Comparison of ENCODE assay signal across 8 cellular contexts in the genomic region with DNA sequence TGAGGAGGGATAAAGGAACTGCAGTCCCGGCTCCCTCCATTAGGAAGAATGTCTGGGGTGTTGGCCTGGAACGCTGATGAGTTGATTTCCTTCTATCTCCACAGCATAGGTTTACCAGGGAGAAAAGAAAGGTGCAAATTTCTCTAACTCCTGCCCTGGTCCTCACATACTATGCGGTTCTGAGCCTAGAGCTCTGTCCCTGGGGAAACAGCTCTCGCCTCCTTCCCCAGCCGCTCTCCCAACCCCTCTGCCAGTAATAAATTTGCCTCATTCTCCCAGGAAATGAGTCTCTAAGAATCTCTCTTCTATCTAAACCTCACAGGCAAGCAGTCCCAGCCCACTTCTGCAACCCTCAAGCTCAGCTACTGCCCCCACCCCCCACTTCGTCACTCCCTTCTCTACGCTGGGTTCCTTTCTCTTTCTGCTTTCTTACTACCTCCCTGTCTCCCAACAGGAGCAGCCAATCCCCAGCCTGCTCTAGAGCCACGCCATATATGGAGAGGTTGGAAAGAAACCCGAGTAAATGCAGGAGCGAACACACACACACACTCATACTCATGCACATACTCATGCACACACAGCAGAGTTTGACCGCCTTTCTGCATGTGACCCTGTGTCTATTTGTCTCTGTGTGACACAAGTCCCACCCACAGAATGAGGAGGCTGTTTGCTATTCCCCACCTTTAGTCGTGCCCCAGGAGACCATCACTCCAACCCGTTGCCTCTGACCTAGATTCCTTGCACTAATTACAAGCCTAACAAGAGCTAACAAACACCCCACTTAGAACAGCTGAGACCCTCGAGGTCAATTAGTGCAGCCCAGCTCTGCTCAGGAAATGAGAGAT. TPM values are rescaled to one million over a fixed set of nuclear protein-coding genes. Genes with fewer than 3 reads are reported as not detected.
DNase-seq lines count a peak whose midpoint lies in the region; ATAC-seq, FAIRE-seq and TF ChIP-seq lines count a peak whose summit lies in the region.

No MANE protein-coding gene starts in this region.

- H3K4me2 ChIP-seq in OCI-LY1 (ENCODE audit: low read length): peak overlapping the region; percentile 4; the same call in 1 of the 2 replicates

- TF ChIP-seq CTCF in AG09319 (IDR thresholded peaks at IDR 0.05; ENCODE audit: low read depth, low read length): no peak
- no peak for TF ChIP-seq CTCF in OCI-LY1 (IDR thresholded peaks at IDR 0.05; ENCODE audit: low read length)
- peak in 3 of 4 experiments; percentile 14 to 30 (median 25) for TF ChIP-seq CTCF in sigmoid colon (IDR thresholded peaks at IDR 0.05)

- no peaks in the 10 kb centered on the region for H3F3A ChIP-seq in OCI-LY1 (ENCODE audit: insufficient read depth, low read length)

- H3K4me3 ChIP-seq in OCI-LY1 (ENCODE audit: low read depth, low read length, poor library complexity, severe bottlenecking) (no peak overlapping the region), sigmoid colon (peak overlapping the region; percentile 12 to 38 (median 34))

- DNase-seq in AG09319 (ENCODE audit: extremely low read depth, low read depth) (peak; percentile 97), GM18507 (ENCODE audit: extremely low spot score, insufficient read length, low read depth) (no peak), cerebellar cortex (ENCODE audit: low spot score) (peak; percentile 98), iPS-NIHi7 (ENCODE audit: extremely low spot score) (peak; percentile 96), sigmoid colon (peak; percentile 98), activated gamma-delta T cell treated with Interleukin-2 at 50 U/mL for 16 hours (no peak)

- H4K20me1 ChIP-seq in OCI-LY1 (ENCODE audit: insufficient read depth, low read length): no peaks in the 10 kb centered on the region

- H3K4me1 ChIP-seq in OCI-LY1 (ENCODE audit: insufficient read depth, low read length, severe bottlenecking): peaks cover 56% of the 10 kb centered on the region
- H3K4me1 ChIP-seq in sigmoid colon: peaks cover 0 to 78% (median 75%) of the 10 kb centered on the region in 4 donors

- 20 to 44% methylated on average over 14 of the region's 14 CpGs for WGBS in sigmoid colon, 2 donors

- peak in 2 of 4 donors; percentile 34 to 91 for TF ChIP-seq EP300 in sigmoid colon (IDR thresholded peaks at IDR 0.05)

- H3K9ac ChIP-seq in OCI-LY1 (ENCODE audit: low read length): peak overlapping the region; percentile 18; the same call in 1 of the 2 replicates

- no peaks in the 10 kb centered on the region for H3K9me2 ChIP-seq in OCI-LY1 (ENCODE audit: low read depth, low read length)

- peak; percentile 91 for FAIRE-seq in GM18507 (lab: Jason Lieb, UNC)

- intact Hi-C loops in sigmoid colon (cut with DNase I): loop anchor here (1.0 to 5.0 kb wide), 2 partner anchors 11 to 119 kb away; a partner anchor contains a TSS

- H3K9me3 ChIP-seq in OCI-LY1 (ENCODE audit: low read length) (no peaks in the 10 kb centered on the region), sigmoid colon (no peaks in the 10 kb centered on the region)

- TF ChIP-seq POLR2A in sigmoid colon (IDR thresholded peaks at IDR 0.05): peak; percentile 91 to 92

- H3K79me2 ChIP-seq in OCI-LY1 (ENCODE audit: insufficient read depth, low read length): no peaks in the 10 kb centered on the region

- ATAC-seq in HG03520 (IDR thresholded peaks at IDR 0.05; ENCODE audit: unreplicated experiment): peak; percentile 34

- H3K27ac ChIP-seq in OCI-LY1 (ENCODE audit: low read depth, low read length, poor library complexity, severe bottlenecking): peak overlapping the region; percentile 86
- H3K27ac ChIP-seq in sigmoid colon: peak overlapping the region; percentile 98 to 100 (median 99)

- no peak overlapping the region for H2AFZ ChIP-seq in OCI-LY1 (ENCODE audit: low read length)

- H3K27me3 ChIP-seq in OCI-LY1 (ENCODE audit: insufficient read depth, low read length) (no peaks in the 10 kb centered on the region), sigmoid colon (no peaks in the 10 kb centered on the region)

- H3K36me3 ChIP-seq in OCI-LY1 (ENCODE audit: insufficient read depth, low read length) (no peaks in the 10 kb centered on the region), sigmoid colon (peaks cover 6 to 19% (median 10%) of the 10 kb centered on the region in 4 donors)

RNA-seq across cellular contexts. Expression of a gene that starts 13.4 kb away (rescaled TPM):
- 100 to 1,000 TPM; 251 to 402 (median 338) TPM for total RNA-seq in sigmoid colon
- 10 to 100 TPM; 14.1 to 65.0 (median 28.2) TPM for polyA plus RNA-seq in sigmoid colon

Comparison
In these comparisons a context has a peak if more than half of its experiments do, and no peak if none do; other contexts are left out.
1. DNase-seq: peak in AG09319 (single experiment), cerebellar cortex (single experiment), iPS-NIHi7 (single experiment) and sigmoid colon (single experiment); none in GM18507 (single experiment) and activated gamma-delta T cell treated with Interleukin-2 at 50 U/mL for 16 hours (single experiment).
2. CTCF ChIP-seq: peak in sigmoid colon (3 of 4); none in AG09319 (single experiment) and OCI-LY1 (single experiment).